In the genomic region with DNA sequence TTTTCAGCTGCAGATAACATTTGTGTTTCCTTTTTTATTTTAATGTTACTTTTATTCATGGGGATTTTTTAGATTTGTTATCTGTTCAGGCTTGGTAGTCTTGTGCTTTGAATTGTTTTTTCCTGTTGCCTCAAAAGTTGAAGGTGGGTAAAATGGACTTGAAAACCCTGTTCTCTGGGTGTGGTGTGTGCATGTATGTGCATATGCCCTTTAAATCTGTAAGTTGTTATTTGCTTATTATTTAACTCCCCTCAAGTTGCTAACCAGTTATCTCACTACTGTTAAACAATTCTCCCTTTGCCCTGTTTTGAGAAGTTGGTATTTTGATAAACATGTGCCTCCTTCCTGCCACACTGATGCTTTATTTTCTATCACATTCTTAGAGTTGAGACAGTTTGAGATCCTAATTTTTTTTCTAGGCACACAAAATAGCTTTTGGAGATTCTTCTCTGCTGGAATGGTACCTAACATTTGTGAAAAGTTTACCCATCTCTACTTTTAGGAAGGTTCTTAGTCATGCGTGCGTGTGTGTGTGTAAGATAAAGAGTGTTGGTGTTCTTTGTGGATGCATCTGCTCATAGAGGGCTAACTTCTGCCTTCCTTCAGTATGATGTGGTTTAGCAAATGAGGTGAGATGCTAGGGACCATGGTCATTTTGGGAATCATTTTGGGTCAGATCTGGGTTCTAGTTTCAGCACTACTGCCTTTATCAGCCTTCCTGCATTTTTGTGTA, we compare ENCODE assay signal across 9 cellular contexts. TPM values are rescaled to one million over a fixed set of nuclear protein-coding genes. Genes with fewer than 3 reads are reported as not detected.
DNase-seq lines count a peak whose midpoint lies in the region; ATAC-seq, FAIRE-seq and TF ChIP-seq lines count a peak whose summit lies in the region.
"Had no signal": no experiment of that assay in that cellular context is flagged by ENCODE, and none has a peak within 500 bp of the region (broad histone marks: within the 10 kb centered on the region; RNA-seq: fewer than 3 reads in every experiment).

No MANE protein-coding gene starts in this region.

- peaks cover 85% of the 10 kb centered on the region for H3K79me2 ChIP-seq in K562 (ENCODE audit: control insufficient read depth, insufficient read depth, low read length)
- peaks cover 41% of the 10 kb centered on the region; the same call in 1 of the 2 replicates for H3K79me2 ChIP-seq in OCI-LY7 (ENCODE audit: insufficient read depth, low read depth, low read length)

- peak overlapping the region; percentile 67 to 93 (median 78) for H3K4me3 Mint-ChIP-seq in CD4-positive, alpha-beta memory T cell

- H3K27ac Mint-ChIP-seq in CD4-positive, alpha-beta memory T cell, result peak overlapping the region; percentile 83 to 97 (median 94)

- no peak for TF ChIP-seq POLR2A in K562 (conservative IDR thresholded peaks at IDR 0.05)

- FAIRE-seq in K562 (lab: Jason Lieb, UNC), result peak; percentile 58

- no peak overlapping the region for H3K9ac ChIP-seq in K562 (ENCODE audit: insufficient read depth in 1 of 2, low read depth in 2 of 2, low read length in 2 of 2)

- peak overlapping the region; percentile 43 to 51 for H3K4me3 ChIP-seq in CD4-positive, alpha-beta memory T cell (ENCODE audit: low read length in 2 of 2)
- no peak overlapping the region for H3K4me3 ChIP-seq in K562
- no peak overlapping the region for H3K4me3 ChIP-seq in OCI-LY7 (ENCODE audit: low read depth, low read length, poor library complexity, severe bottlenecking)

- H3K27me3 Mint-ChIP-seq in CD4-positive, alpha-beta memory T cell, result no peaks in the 10 kb centered on the region

- peaks cover 40 to 45% of the 10 kb centered on the region in 2 donors for H3K36me3 Mint-ChIP-seq in CD4-positive, alpha-beta memory T cell

- ATAC-seq in K562, result peak; percentile 42
- no peak for ATAC-seq in omental fat pad (ENCODE audit: low FRiP score)
- ATAC-seq in GM18519 (IDR thresholded peaks at IDR 0.05; ENCODE audit: low FRiP score, unreplicated experiment), result no peak
- no peak for ATAC-seq in HG02623 (IDR thresholded peaks at IDR 0.05; ENCODE audit: unreplicated experiment)
- no peak for ATAC-seq in GM21528 (IDR thresholded peaks at IDR 0.05; ENCODE audit: low FRiP score, unreplicated experiment)

- H3K9me3 ChIP-seq in CD4-positive, alpha-beta memory T cell (ENCODE audit: control insufficient read depth in 1 of 2, low read length in 2 of 2), result no peaks in the 10 kb centered on the region
- H3K9me3 ChIP-seq in K562 (replicated peaks; ENCODE audit: control insufficient read depth, insufficient read depth, low read depth, low read length), result no peaks in the 10 kb centered on the region
- no peaks in the 10 kb centered on the region for H3K9me3 ChIP-seq in OCI-LY7 (ENCODE audit: low read length)

- H3K27me3 ChIP-seq in CD4-positive, alpha-beta memory T cell (ENCODE audit: insufficient read depth, low read length), result no peaks in the 10 kb centered on the region
- no peaks in the 10 kb centered on the region for H3K27me3 ChIP-seq in K562 (ENCODE audit: control insufficient read depth in 2 of 2, insufficient read depth in 2 of 2, low read length in 2 of 2)

- no peak for TF ChIP-seq EP300 in K562 (IDR thresholded peaks at IDR 0.05; ENCODE audit: low read length)

- 43% methylated on average over 2 of the region's 2 CpGs for WGBS in K562 (ENCODE audit: insufficient coverage, low coverage, missing lambda C conversion rate)

- TF ChIP-seq RAD21 in K562 (CRISPR knock-in tag; conservative IDR thresholded peaks at IDR 0.05 in 1 of 2, IDR thresholded peaks at IDR 0.05 in 1 of 2), result no peak

- CTCF ChIA-PET in CD4-positive, alpha-beta memory T cell (lab: Charles Lee; ENCODE audit: partially characterized antibody), result interaction anchor here (1.1 to 10.8 kb wide), 11 partner anchors 8 to 107 kb away, joined by 3 to 201 read pairs (median 4); no protein-coding TSS in a partner anchor
- CTCF ChIA-PET in K562 (lab: Yijun Ruan, JAX; ENCODE audit: low intra/inter-chr PET ratio) (interaction anchor here (0.6 kb wide), 1 partner anchor 58 kb away, joined by 3 read pairs; no protein-coding TSS in a partner anchor), OCI-LY7 (lab: Charles Lee; ENCODE audit: unreplicated experiment) (no interaction called here)

- peaks cover 9% of the 10 kb centered on the region for H3K9me1 ChIP-seq in K562 (ENCODE audit: control insufficient read depth, insufficient read depth, low read length)

- H3K9me2 ChIP-seq in OCI-LY7 (ENCODE audit: insufficient read depth, low read length), result no peaks in the 10 kb centered on the region

- POLR2A ChIA-PET in CD4-positive, alpha-beta memory T cell (lab: Charles Lee; ENCODE audit: partially characterized antibody), result interaction anchor here (1.0 to 14.7 kb wide), 6 partner anchors 8 to 77 kb away, joined by 5 to 906 read pairs (median 10); a partner anchor contains a TSS
- POLR2A ChIA-PET in K562 (lab: Yijun Ruan, JAX), result interaction anchor here (0.5 to 1.4 kb wide), 3 partner anchors 18 to 35 kb away, joined by 3 to 4 read pairs (median 4); no protein-coding TSS in a partner anchor
- POLR2A ChIA-PET in OCI-LY7 (lab: Charles Lee), result interaction anchor here (0.5 to 0.7 kb wide), 2 partner anchors 9 to 27 kb away, joined by 3 to 4 read pairs; no protein-coding TSS in a partner anchor

- H2AFZ ChIP-seq in K562 (ENCODE audit: low read depth, low read length) (no peak overlapping the region), OCI-LY7 (ENCODE audit: low read length) (no peak overlapping the region)

- no peak overlapping the region; the same call in 1 of the 2 replicates for H3K4me2 ChIP-seq in K562 (ENCODE audit: insufficient read depth, low read length)
- no peak overlapping the region for H3K4me2 ChIP-seq in OCI-LY7 (ENCODE audit: low read length)

- H4K20me1 ChIP-seq in K562 (replicated peaks; ENCODE audit: control insufficient read depth, insufficient read depth, low read length), result 0 out of 2 replicates have a peak, but pooled peaks cover 5% of the 10 kb centered on the region
- H4K20me1 ChIP-seq in OCI-LY7 (ENCODE audit: insufficient read depth, low read length), result no peaks in the 10 kb centered on the region

- BruUV-seq in K562 (replicated peaks; lab: Mats Ljungman, UMichigan), result no TSS peak
- BruUV-seq in OCI-LY7 (replicated peaks; lab: Mats Ljungman, UMichigan), result no TSS peak

- H3K4me1 ChIP-seq in CD4-positive, alpha-beta memory T cell (ENCODE audit: insufficient read depth, low read length), result peaks cover 90% of the 10 kb centered on the region
- H3K4me1 ChIP-seq in K562 (replicated peaks in 1 of 2; ENCODE audit: control insufficient read depth in 2 of 2, insufficient read depth in 2 of 2, low read length in 2 of 2) (peaks cover 43 to 47% of the 10 kb centered on the region in 2 experiments), OCI-LY7 (ENCODE audit: insufficient read depth, low read length, poor library complexity, severe bottlenecking) (no peaks in the 10 kb centered on the region)

- DNase-seq in CD4-positive, alpha-beta memory T cell, result peak in 4 of 5 donors; percentile 40 to 52 (median 44)
- DNase-seq in MV-4-11 (lab: John Stamatoyannopoulos, UW), result peak; percentile 3
- peak in 2 of 4 experiments; percentile 51 to 55 for DNase-seq in K562 (ENCODE audit: extremely low read depth in 1 of 4, low spot score in 3 of 4)
- DNase-seq in omental fat pad (ENCODE audit: low spot score), result peak; percentile 1
- no peak for DNase-seq in OCI-LY7 (ENCODE audit: low spot score)
- DNase-seq: stimulated activated CD4-positive, alpha-beta T cell treated with anti-CD3 and anti-CD28 coated beads, Interleukin-4, amount 100 ng/mL, for 4 hours had no signal

- H3K4me1 Mint-ChIP-seq in CD4-positive, alpha-beta memory T cell, result peaks cover 78 to 97% (median 88%) of the 10 kb centered on the region in 4 donors

- TF ChIP-seq CTCF in K562 (IDR thresholded peaks at IDR 0.05 in 2 of 3, conservative IDR thresholded peaks at IDR 0.05 in 1 of 3; ENCODE audit: insufficient read depth in 2 of 3, low read depth in 1 of 3, low read length in 3 of 3) (no peak), omental fat pad (IDR thresholded peaks at IDR 0.05) (no peak), OCI-LY7 (conservative IDR thresholded peaks at IDR 0.05; ENCODE audit: low read length) (no peak)

- peaks cover 13% of the 10 kb centered on the region for H3K36me3 ChIP-seq in CD4-positive, alpha-beta memory T cell (ENCODE audit: insufficient read depth, low read length)
- H3K36me3 ChIP-seq in K562 (ENCODE audit: control insufficient read depth, insufficient read depth, low read length) (peaks cover 32% of the 10 kb centered on the region; the same call in 2 of the 3 replicates), OCI-LY7 (ENCODE audit: insufficient read depth, low read length) (peaks cover 21% of the 10 kb centered on the region)

- in situ Hi-C loops in K562 (cut with MboI), result no loop called here

- peaks cover 0 to 3% (median 0%) of the 10 kb centered on the region in 8 donors for H3K9me3 Mint-ChIP-seq in CD4-positive, alpha-beta memory T cell

- H3K27ac ChIP-seq in CD4-positive, alpha-beta memory T cell (ENCODE audit: low read depth, low read length), result peak overlapping the region; percentile 74
- H3K27ac ChIP-seq in K562 (ENCODE audit: extremely low read depth, low read depth, low read length) (no peak overlapping the region; the same call in 2 of the 3 replicates), OCI-LY7 (ENCODE audit: low read depth, low read length, poor library complexity, severe bottlenecking) (no peak overlapping the region)

- intact Hi-C loops in CD4-positive, alpha-beta memory T cell (cut with micrococcal nuclease), result loop anchor here (1.0 kb wide), 3 partner anchors 9 to 19 kb away; no protein-coding TSS in a partner anchor
- intact Hi-C loops in K562 (cut with micrococcal nuclease) (no loop called here), OCI-LY7 (cut with micrococcal nuclease; ENCODE audit: unreplicated experiment) (no loop called here)

RNA-seq across cellular contexts. Expression of a gene that starts 30.7 kb away (rescaled TPM):
- total RNA-seq in CD4-positive, alpha-beta memory T cell, result 100 to 1,000 TPM; 151 to 153 TPM
- 100 to 1,000 TPM; 148 to 246 TPM for polyA plus RNA-seq in CD4-positive, alpha-beta memory T cell
- total RNA-seq in K562 (2011; cell fraction: chromatin; rRNA removed; ENCODE audit: low replicate concordance), result 67.3 and 149 TPM in 2 replicates
- total RNA-seq in K562 (2011; cell fraction: nucleolus; rRNA removed), result 99.9 and 106 TPM in 2 replicates
- total RNA-seq in K562 (2011; cell fraction: nucleoplasm; rRNA removed), result 117 and 138 TPM in 2 replicates
- total RNA-seq in K562 (2014; rRNA removed) (22.4 and 33.3 TPM in 2 replicates), K562 (2014; rRNA removed; fragmentation: Illumina TruSeq; extraction: Trizol) (19.0 and 23.3 TPM in 2 replicates), K562 (2015; rRNA removed; fragmentation: Illumina TruSeq; extraction: Trizol) (22.5 and 24.4 TPM in 2 replicates), K562 (2021) (89.2 and 92.9 TPM in 2 replicates), omental fat pad (100 to 1,000 TPM in 2 of 4 donors, 10 to 100 TPM in 2; 42.4 to 114 (median 91.6) TPM), OCI-LY7 (2022) (33.4 and 33.6 TPM in 2 replicates)
- polyA plus RNA-seq in K562 (2011; rRNA removed) (42.9 and 65.1 TPM in 2 replicates), K562 (2014; fragmentation: Illumina TruSeq; extraction: Trizol) (65.0 and 66.6 TPM in 2 replicates), K562 (2014; fragmentation: Nextera tagmentation; extraction: Ambion mirVana) (1 to 10 TPM; 5.8 to 6.6 TPM), K562 (2014; rRNA removed) (47.2 and 57.2 TPM in 2 replicates)
- 52.8 and 88.0 TPM in 2 replicates for polyA plus RNA-seq in K562 (2011; cell fraction: cytosol; rRNA removed)
- polyA plus RNA-seq in K562 (2011; cell fraction: nucleus; rRNA removed), result 52.2 and 85.9 TPM in 2 replicates
- 44.4 and 57.4 TPM in 2 replicates for polyA plus RNA-seq in K562 (2012)
- 21.6 and 45.5 TPM in 2 replicates for polyA minus RNA-seq in K562 (2011; rRNA and poly(A)+ RNA removed)
- polyA minus RNA-seq in K562 (2011; cell fraction: cytosol; rRNA and poly(A)+ RNA removed), result 28.6 and 45.2 TPM in 2 replicates
- 20.1 and 21.1 TPM in 2 replicates for polyA minus RNA-seq in K562 (2011; cell fraction: nucleus; rRNA and poly(A)+ RNA removed)
- total RNA-seq in OCI-LY7 (2014; rRNA removed; shearing (Covaris generic)), result 15.5 and 17.0 TPM in 2 replicates

RNA-seq across cellular contexts. Expression of a gene that starts 52.9 kb away (rescaled TPM):
- under 1 TPM; 0.17 TPM for total RNA-seq in CD4-positive, alpha-beta memory T cell
- not detected for polyA plus RNA-seq in CD4-positive, alpha-beta memory T cell
- 0.09 TPM in 1 of 2 replicates, not detected in the other for total RNA-seq in K562 (2011; cell fraction: chromatin; rRNA removed; ENCODE audit: low replicate concordance)
- total RNA-seq in K562 (2011; cell fraction: nucleolus; rRNA removed), result 0.26 TPM in 1 of 2 replicates, not detected in the other
- 0.22 TPM in 1 of 2 replicates, not detected in the other for total RNA-seq in K562 (2011; cell fraction: nucleoplasm; rRNA removed)
- total RNA-seq in K562 (2014; rRNA removed) (0.29 TPM in 1 of 2 replicates, not detected in the other), K562 (2014; rRNA removed; fragmentation: Illumina TruSeq; extraction: Trizol) (0.04 TPM in 1 of 2 replicates, not detected in the other), K562 (2015; rRNA removed; fragmentation: Illumina TruSeq; extraction: Trizol) (0.04 TPM in 2 replicates), K562 (2021) (0.13 TPM in 1 of 2 replicates, not detected in the other), omental fat pad (under 1 TPM in 1 of 4 donors, not detected in 3; 0.13 TPM), OCI-LY7 (2022) (not detected in 2 replicates)
- polyA plus RNA-seq in K562 (2011; rRNA removed) (0.03 TPM in 1 of 2 replicates, not detected in the other), K562 (2014; fragmentation: Illumina TruSeq; extraction: Trizol) (not detected in 2 replicates), K562 (2014; fragmentation: Nextera tagmentation; extraction: Ambion mirVana) (under 1 TPM in 1 of 2 experiments, not detected in 1; 0.14 TPM), K562 (2014; rRNA removed) (not detected in 2 replicates)
- polyA plus RNA-seq in K562 (2011; cell fraction: cytosol; rRNA removed), result not detected in 2 replicates
- polyA plus RNA-seq in K562 (2011; cell fraction: nucleus; rRNA removed), result 0.03 TPM in 1 of 2 replicates, not detected in the other
- polyA plus RNA-seq in K562 (2012), result 0.05 and 0.06 TPM in 2 replicates
- polyA minus RNA-seq in K562 (2011; rRNA and poly(A)+ RNA removed), result not detected in 2 replicates
- polyA minus RNA-seq in K562 (2011; cell fraction: cytosol; rRNA and poly(A)+ RNA removed), result not detected in 2 replicates
- polyA minus RNA-seq in K562 (2011; cell fraction: nucleus; rRNA and poly(A)+ RNA removed), result not detected in 2 replicates
- 0.03 TPM in 1 of 2 replicates, not detected in the other for total RNA-seq in OCI-LY7 (2014; rRNA removed; shearing (Covaris generic))

Comparison
In these comparisons a context has a peak if more than half of its experiments do, and no peak if none do; other contexts are left out.
1. H3K4me3 ChIP-seq: peak in CD4-positive, alpha-beta memory T cell (2 of 2); none in K562 (single experiment) and OCI-LY7 (single experiment).